In the genomic region with DNA sequence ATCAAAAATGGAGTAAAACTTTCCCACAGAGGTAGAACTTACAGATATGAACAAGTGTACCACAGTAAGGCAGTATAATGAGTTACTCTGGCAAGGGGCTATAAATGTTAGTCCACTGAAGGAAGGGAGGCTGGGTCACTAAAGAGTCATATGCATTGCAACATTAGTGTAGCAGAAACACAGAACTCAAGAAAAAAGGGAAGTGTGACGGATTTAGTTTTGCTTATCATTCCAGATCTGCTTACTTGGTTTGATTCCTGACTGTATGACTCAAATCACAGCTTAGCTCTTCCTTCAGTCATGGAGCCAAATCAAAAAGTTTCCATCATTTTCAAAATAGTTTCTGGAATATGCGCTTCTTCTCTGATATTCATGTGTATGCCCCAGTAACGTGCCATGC, we compare ENCODE assay signal across 1 cellular context.
TF ChIP-seq lines count a peak whose summit lies in the region.

No MANE protein-coding gene starts in this region.

TF ChIP-seq in SK-N-SH, 30 proteins besides CTCF, POLR2A, EP300 and RAD21 (continued from another document):
- TF ChIP-seq, protein P1, sequence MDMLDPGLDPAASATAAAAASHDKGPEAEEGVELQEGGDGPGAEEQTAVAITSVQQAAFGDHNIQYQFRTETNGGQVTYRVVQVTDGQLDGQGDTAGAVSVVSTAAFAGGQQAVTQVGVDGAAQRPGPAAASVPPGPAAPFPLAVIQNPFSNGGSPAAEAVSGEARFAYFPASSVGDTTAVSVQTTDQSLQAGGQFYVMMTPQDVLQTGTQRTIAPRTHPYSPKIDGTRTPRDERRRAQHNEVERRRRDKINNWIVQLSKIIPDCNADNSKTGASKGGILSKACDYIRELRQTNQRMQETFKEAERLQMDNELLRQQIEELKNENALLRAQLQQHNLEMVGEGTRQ (IDR thresholded peaks at IDR 0.05; ENCODE audit: borderline replicate concordance, low read depth, low read length): no peak
- TF ChIP-seq RCOR1 (IDR thresholded peaks at IDR 0.05; ENCODE audit: low read length) (no peak), EZH2phosphoT487 (IDR thresholded peaks at IDR 0.05; ENCODE audit: borderline replicate concordance, low read depth) (no peak), SMC3 (IDR thresholded peaks at IDR 0.05; ENCODE audit: low read depth, low read length) (no peak), TCF12 (IDR thresholded peaks at IDR 0.05) (no peak), TEAD4 (IDR thresholded peaks at IDR 0.05; ENCODE audit: borderline replicate concordance, insufficient read depth) (no peak)
TF ChIP-seq in SK-N-SH: peak in this region for 0.
